23 cellular contexts compared by ENCODE assay signal in the genomic region with DNA sequence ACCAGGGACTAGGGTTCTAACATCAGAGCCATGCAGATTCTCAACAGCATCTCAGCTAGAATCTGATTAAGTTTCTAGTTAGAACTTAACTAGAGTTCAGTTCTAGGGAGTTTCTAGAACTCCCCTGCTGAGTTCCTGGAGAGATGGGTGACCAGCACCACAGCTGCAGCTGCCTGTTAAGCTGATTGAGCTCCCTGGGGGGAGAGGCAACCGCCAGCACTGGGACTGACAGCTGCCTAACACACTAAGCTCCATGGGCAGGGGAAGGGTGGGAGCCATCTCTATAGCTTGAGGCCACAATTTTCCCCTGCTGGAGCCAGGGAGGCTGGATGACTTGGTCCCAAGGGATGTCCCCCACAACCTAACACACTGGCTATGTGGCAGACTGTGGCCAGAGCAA.
DNase-seq lines count a peak whose midpoint lies in the region; ATAC-seq, FAIRE-seq and TF ChIP-seq lines count a peak whose summit lies in the region.
"Had no signal": no experiment of that assay in that cellular context is flagged by ENCODE, and none has a peak within 500 bp of the region (broad histone marks: within the 10 kb centered on the region; RNA-seq: fewer than 3 reads in every experiment).

No MANE protein-coding gene starts in this region.

- peak; percentile 75 for ATAC-seq in GM19397 (IDR thresholded peaks at IDR 0.05; ENCODE audit: unreplicated experiment)
- peak; percentile 82 for ATAC-seq in HG02642 (IDR thresholded peaks at IDR 0.05; ENCODE audit: poor library complexity, unreplicated experiment)
- peak; percentile 44 for ATAC-seq in HG03432 (IDR thresholded peaks at IDR 0.05; ENCODE audit: unreplicated experiment)
- ATAC-seq: A549; left lung; natural killer cell; SK-N-SH treated with all-trans-retinoic acid at 6 μM for 48 hours; stimulated activated effector memory CD8-positive, alpha-beta T cell treated with anti-CD3 and anti-CD28 coated beads, Interleukin-12 subunit alpha, Interleukin-12 subunit beta, amount 100 ng/mL, for 72 hours; upper lobe of right lung had no signal

- H3K27me3 Mint-ChIP-seq in activated CD4-positive, alpha-beta memory T cell treated with anti-CD3 and anti-CD28 coated beads for 36 hours = no peaks in the 10 kb centered on the region
- H3K27me3 Mint-ChIP-seq: activated CD4-positive, alpha-beta T cell treated with anti-CD3 and anti-CD28 coated beads, Interleukin-2, amount 10 ng/mL, durations not matched to agents 7 days and 5 days had no signal

- peaks cover 27% of the 10 kb centered on the region for H3K9me3 Mint-ChIP-seq in activated CD4-positive, alpha-beta memory T cell treated with anti-CD3 and anti-CD28 coated beads for 36 hours
- H3K9me3 Mint-ChIP-seq: stimulated activated effector memory CD8-positive, alpha-beta T cell treated with anti-CD3 and anti-CD28 coated beads, Interleukin-12 subunit alpha, Interleukin-12 subunit beta, amount 100 ng/mL, for 72 hours had no signal

- POLR2A ChIA-PET in activated CD4-positive, alpha-beta memory T cell treated with anti-CD3 and anti-CD28 coated beads for 36 hours (lab: Charles Lee) = no interaction called here

- H3K4me3 Mint-ChIP-seq in activated CD4-positive, alpha-beta memory T cell treated with anti-CD3 and anti-CD28 coated beads for 36 hours = no peak overlapping the region
- H3K4me3 Mint-ChIP-seq: activated CD4-positive, alpha-beta T cell treated with anti-CD3 and anti-CD28 coated beads, Interleukin-2, amount 10 ng/mL, durations not matched to agents 7 days and 5 days; activated T-helper 1 cell treated with anti-CD3 and anti-CD28 coated beads, Interleukin-12 subunit alpha, Interleukin-12 subunit beta, Interleukin-2, Interleukin-4 antibody, amounts not matched to agents 30 ng/mL and 10 ng/mL and 1 ng/mL, durations not matched to agents 14 hours and 24 hours and 36 hours; natural killer cell; stimulated activated effector memory CD8-positive, alpha-beta T cell treated with anti-CD3 and anti-CD28 coated beads, Interleukin-12 subunit alpha, Interleukin-12 subunit beta, amount 100 ng/mL, for 72 hours had no signal

- FAIRE-seq in GM12891 (lab: Jason Lieb, UNC) = peak; percentile 61
- FAIRE-seq: frontal cortex had no signal

- intact Hi-C loops in activated CD4-positive, alpha-beta memory T cell treated with anti-CD3 and anti-CD28 coated beads for 36 hours (cut with micrococcal nuclease) = no loop called here

- no peak for TF ChIP-seq POLR2A in GM12891 (IDR thresholded peaks at IDR 0.05; ENCODE audit: low read depth, low read length)

- CTCF ChIA-PET in activated CD4-positive, alpha-beta memory T cell treated with anti-CD3 and anti-CD28 coated beads for 36 hours (lab: Charles Lee) = no interaction called here

- no peaks in the 10 kb centered on the region for H3K4me1 Mint-ChIP-seq in activated CD4-positive, alpha-beta memory T cell treated with anti-CD3 and anti-CD28 coated beads for 36 hours (ENCODE audit: low read depth)
- H3K4me1 Mint-ChIP-seq: activated CD4-positive, alpha-beta T cell treated with anti-CD3 and anti-CD28 coated beads, Interleukin-2, amount 10 ng/mL, durations not matched to agents 7 days and 5 days; natural killer cell; stimulated activated effector memory CD8-positive, alpha-beta T cell treated with anti-CD3 and anti-CD28 coated beads, Interleukin-12 subunit alpha, Interleukin-12 subunit beta, amount 100 ng/mL, for 72 hours had no signal

- no peak for DNase-seq in GM12891 (ENCODE audit: insufficient read length, low spot score)
- no peak for DNase-seq in cerebellar nuclear complex (lab: John Stamatoyannopoulos, UW)
- DNase-seq in glomerular visceral epithelial cell (ENCODE audit: extremely low spot score) = no peak
- DNase-seq in activated CD4-positive, alpha-beta memory T cell treated with anti-CD3 and anti-CD28 coated beads for 36 hours = no peak
- no peak for DNase-seq in cerebellum (ENCODE audit: low spot score)
- DNase-seq: activated CD4-positive, alpha-beta T cell treated with anti-CD3 and anti-CD28 coated beads, Interleukin-2, amount 10 ng/mL, durations not matched to agents 7 days and 5 days; activated naive CD4-positive, alpha-beta T cell treated with anti-CD3 and anti-CD28 coated beads, Interleukin-2, amount 50 U/mL, for 16 hours; DMS79; esophagus squamous epithelium; hypothalamus; left lung; natural killer cell; NCI-H2029 treated with DMSO at 0.1 percent for 48 hours; NCI-H774; upper lobe of right lung had no signal

- peaks cover 24% of the 10 kb centered on the region for H3K36me3 Mint-ChIP-seq in activated CD4-positive, alpha-beta memory T cell treated with anti-CD3 and anti-CD28 coated beads for 36 hours
- H3K36me3 Mint-ChIP-seq: natural killer cell had no signal

- H3K27ac Mint-ChIP-seq in activated CD4-positive, alpha-beta memory T cell treated with anti-CD3 and anti-CD28 coated beads for 36 hours = no peak overlapping the region
- H3K27ac Mint-ChIP-seq: activated CD4-positive, alpha-beta T cell treated with anti-CD3 and anti-CD28 coated beads, Interleukin-2, amount 10 ng/mL, durations not matched to agents 7 days and 5 days; activated T-helper 1 cell treated with anti-CD3 and anti-CD28 coated beads, Interleukin-12 subunit alpha, Interleukin-12 subunit beta, Interleukin-2, Interleukin-4 antibody, amounts not matched to agents 30 ng/mL and 10 ng/mL and 1 ng/mL, durations not matched to agents 14 hours and 24 hours and 36 hours; natural killer cell; stimulated activated effector memory CD8-positive, alpha-beta T cell treated with anti-CD3 and anti-CD28 coated beads, Interleukin-12 subunit alpha, Interleukin-12 subunit beta, amount 100 ng/mL, for 72 hours had no signal

TF ChIP-seq in GM12891, 5 proteins besides CTCF, POLR2A, EP300 and RAD21:
- TF ChIP-seq POLR2AphosphoS5 (IDR thresholded peaks at IDR 0.05; ENCODE audit: low read depth, low read length) (no peak), SPI1 (IDR thresholded peaks at IDR 0.05; ENCODE audit: low read depth, low read length) (no peak), POU2F2 (IDR thresholded peaks at IDR 0.05; ENCODE audit: low read depth, low read length) (no peak), PAX5 (IDR thresholded peaks at IDR 0.05; ENCODE audit: insufficient read depth, low read length, severe bottlenecking) (no peak), TAF1 (IDR thresholded peaks at IDR 0.05; ENCODE audit: low read depth, low read length) (no peak)
